21 cellular contexts compared by ENCODE assay signal in genomic region chr6:47512872-47513271, GRCh38.
"Had no signal": no experiment of that assay in that cellular context is flagged by ENCODE, and none has a peak within 500 bp of the region (broad histone marks: within the 10 kb centered on the region; RNA-seq: fewer than 3 reads in every experiment).

No MANE protein-coding gene starts in this region.

- H2AFZ ChIP-seq: hepatocyte, parathyroid adenoma had no signal

- H3K27me3 ChIP-seq: adrenal gland, body of pancreas, colonic mucosa, hepatocyte, neutrophil, tibial nerve had no signal

- H3K36me3 ChIP-seq: adrenal gland, colonic mucosa, neutrophil had no signal

- H3K27ac ChIP-seq: adrenal gland, body of pancreas, colonic mucosa, hepatocyte, neutrophil, parathyroid adenoma, tibial nerve, VCaP had no signal

- DNase-seq: activated CD4-positive, alpha-beta memory T cell treated with anti-CD3 and anti-CD28 coated beads for 36 hours; activated CD4-positive, alpha-beta T cell treated with anti-CD3 and anti-CD28 coated beads for 36 hours; activated effector memory CD4-positive, alpha-beta T cell treated with Interleukin-2 at 50 U/mL for 16 hours; activated naive CD4-positive, alpha-beta T cell treated with anti-CD3 and anti-CD28 coated beads, Interleukin-2, amount 50 U/mL, for 16 hours; activated T-cell treated with anti-CD3 and anti-CD28 coated beads, Interleukin-2, amount 50 U/mL, for 24 hours; adrenal gland; body of pancreas; caudate nucleus; colonic mucosa; islet precursor cell; natural killer cell; stimulated activated CD4-positive, alpha-beta T cell treated with anti-CD3 and anti-CD28 coated beads, Interleukin-2, amount 100 ng/mL, for 48 hours; stimulated activated naive CD4-positive, alpha-beta T cell had no signal

- H3K4me3 Mint-ChIP-seq: activated CD4-positive, alpha-beta memory T cell treated with anti-CD3 and anti-CD28 coated beads for 36 hours; activated CD4-positive, alpha-beta T cell treated with anti-CD3 and anti-CD28 coated beads for 36 hours; activated T-cell treated with anti-CD3 and anti-CD28 coated beads, Interleukin-2, amount 50 U/mL, for 24 hours; natural killer cell; T-helper 2 cell treated with Interferon-gamma antibody and Interleukin-4, amounts not matched to agents 5 μg/mL and 100 μg/mL, for 36 hours had no signal

- H3K4me2 ChIP-seq: hepatocyte had no signal

- H3K36me3 Mint-ChIP-seq: natural killer cell had no signal

- H3K4me3 ChIP-seq: adrenal gland, body of pancreas, colonic mucosa, hepatocyte, tibial nerve had no signal

- H3K27me3 Mint-ChIP-seq: activated CD4-positive, alpha-beta memory T cell treated with anti-CD3 and anti-CD28 coated beads for 36 hours; activated CD4-positive, alpha-beta T cell treated with anti-CD3 and anti-CD28 coated beads for 36 hours; activated T-cell treated with anti-CD3 and anti-CD28 coated beads, Interleukin-2, amount 50 U/mL, for 24 hours had no signal

- H3K4me1 ChIP-seq: adrenal gland, parathyroid adenoma, tibial nerve had no signal

- H3K27ac Mint-ChIP-seq: activated CD4-positive, alpha-beta memory T cell treated with anti-CD3 and anti-CD28 coated beads for 36 hours; activated CD4-positive, alpha-beta T cell treated with anti-CD3 and anti-CD28 coated beads for 36 hours; activated T-cell treated with anti-CD3 and anti-CD28 coated beads, Interleukin-2, amount 50 U/mL, for 24 hours; natural killer cell; T-helper 2 cell treated with Interferon-gamma antibody and Interleukin-4, amounts not matched to agents 5 μg/mL and 100 μg/mL, for 36 hours had no signal

- H3K9ac ChIP-seq: parathyroid adenoma had no signal

- ATAC-seq: activated CD4-positive, alpha-beta T cell treated with anti-CD3 and anti-CD28 coated beads for 36 hours; body of pancreas; left lobe of liver; natural killer cell had no signal

- H3K9me3 ChIP-seq: colonic mucosa, neutrophil had no signal

- FAIRE-seq: endometrium had no signal
